8 cellular contexts compared by ENCODE assay signal in the genomic region with DNA sequence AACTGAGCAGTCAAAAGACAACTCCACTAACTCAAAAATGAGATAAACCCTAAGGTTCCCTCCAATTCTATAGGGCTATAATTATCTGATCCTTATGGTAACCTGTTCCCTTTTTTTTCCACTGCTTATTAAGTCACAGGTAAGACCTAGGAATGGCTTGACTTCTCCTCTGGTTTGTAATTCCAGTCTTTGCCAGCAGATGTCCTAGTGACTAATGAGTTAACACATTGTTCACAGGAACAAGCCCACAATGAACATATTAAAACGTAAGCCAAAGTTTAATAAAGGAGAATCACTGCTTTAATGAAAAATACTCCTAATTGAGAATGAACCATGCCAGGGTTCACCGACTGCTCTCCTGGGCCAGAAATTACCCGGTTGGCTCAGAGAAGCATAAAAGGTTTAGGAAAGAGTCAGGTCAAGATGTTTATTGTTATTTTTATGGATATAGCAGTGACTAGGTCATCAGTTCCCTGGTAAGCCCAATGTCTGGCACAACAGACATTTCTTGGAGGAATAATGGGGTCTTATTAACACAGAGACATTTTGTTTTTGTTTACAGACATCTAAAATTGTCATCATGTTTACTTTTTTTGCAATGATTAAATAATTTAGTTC.
DNase-seq lines count a peak whose midpoint lies in the region; ATAC-seq, FAIRE-seq and TF ChIP-seq lines count a peak whose summit lies in the region.

No MANE protein-coding gene starts in this region.

- H3K9me3 ChIP-seq in Karpas-422 (ENCODE audit: low read length) (no peaks in the 10 kb centered on the region), Peyer's patch (no peaks in the 10 kb centered on the region), kidney (ENCODE audit: control insufficient read depth in 1 of 2, low read length in 2 of 2) (no peaks in the 10 kb centered on the region), stomach (no peaks in the 10 kb centered on the region)

- no peak overlapping the region for H2AFZ ChIP-seq in Karpas-422 (ENCODE audit: low read length)

- H3K27me3 ChIP-seq in Karpas-422 (ENCODE audit: low read length) = no peaks in the 10 kb centered on the region
- H3K27me3 ChIP-seq in Peyer's patch = no peaks in the 10 kb centered on the region
- H3K27me3 ChIP-seq in stomach = no peaks in the 10 kb centered on the region

- TF ChIP-seq EP300 in stomach (IDR thresholded peaks at IDR 0.05) = no peak

- H3K9ac ChIP-seq in Karpas-422 (ENCODE audit: low read length) (no peak overlapping the region), kidney (ENCODE audit: low read length in 2 of 2) (no peak overlapping the region)

- H3K27ac ChIP-seq in Karpas-422 (ENCODE audit: low read length) = no peak overlapping the region
- H3K27ac ChIP-seq in Peyer's patch = no peak overlapping the region
- no peak overlapping the region for H3K27ac ChIP-seq in kidney (ENCODE audit: low read depth in 2 of 2, low read length in 2 of 2)
- H3K27ac ChIP-seq in stomach = no peak overlapping the region

- H3K27me3 Mint-ChIP-seq in brain = no peaks in the 10 kb centered on the region

- DNase-seq in activated CD4-positive, CD25-positive, alpha-beta regulatory T cell treated with anti-CD3 and anti-CD28 coated beads, Interleukin-2, amount 50 U/mL, for 72 hours = no peak
- DNase-seq in Karpas-422 (peak; percentile 89), Peyer's patch (peak in 2 of 3 donors; percentile 33 to 72), kidney (no peak), stomach (no peak)

- intact Hi-C loops in kidney (cut with DNase I) (no loop called here), stomach (cut with DNase I; ENCODE audit: low total_unique reads) (loop anchor here (5.0 kb wide), 1 partner anchor 298 kb away; no protein-coding TSS in a partner anchor)

- H3K4me1 Mint-ChIP-seq in brain = peaks cover 9% of the 10 kb centered on the region

- H3K36me3 ChIP-seq in Karpas-422 (ENCODE audit: insufficient read depth, low read length) (no peaks in the 10 kb centered on the region), Peyer's patch (no peaks in the 10 kb centered on the region), kidney (ENCODE audit: control insufficient read depth in 1 of 2, insufficient read depth in 2 of 2, low read length in 2 of 2) (no peaks in the 10 kb centered on the region), stomach (peaks cover 0 to 10% (median 0%) of the 10 kb centered on the region in 4 donors)

- peak overlapping the region in 3 of 5 experiments; percentile 20 to 80 (median 55) for H3K27ac Mint-ChIP-seq in brain

- H3K79me2 ChIP-seq in Karpas-422 (ENCODE audit: low read length) = no peaks in the 10 kb centered on the region

- ATAC-seq in activated CD4-positive, CD25-positive, alpha-beta regulatory T cell treated with anti-CD3 and anti-CD28 coated beads, Interleukin-2, amount 50 U/mL, for 24 hours = peak; percentile 36 to 38
- peak; percentile 92 for ATAC-seq in GM21529 (IDR thresholded peaks at IDR 0.05; ENCODE audit: unreplicated experiment)

- TF ChIP-seq POLR2A in Peyer's patch (IDR thresholded peaks at IDR 0.05) (no peak), stomach (IDR thresholded peaks at IDR 0.05) (no peak)

- peaks cover 32% of the 10 kb centered on the region for H3K36me3 Mint-ChIP-seq in brain

- H3K4me3 ChIP-seq in Karpas-422 (ENCODE audit: low read length) (no peak overlapping the region), Peyer's patch (no peak overlapping the region), kidney (ENCODE audit: low read length in 2 of 2) (no peak overlapping the region), stomach (no peak overlapping the region)

- H3K4me1 ChIP-seq in Karpas-422 (ENCODE audit: low read length) (0 out of 2 replicates have a peak, but pooled peaks cover 4% of the 10 kb centered on the region), Peyer's patch (no peaks in the 10 kb centered on the region), kidney (ENCODE audit: control insufficient read depth in 1 of 2, insufficient read depth in 1 of 2, low read depth in 1 of 2, low read length in 2 of 2) (no peaks in the 10 kb centered on the region), stomach (peaks cover 0 to 3% (median 0%) of the 10 kb centered on the region in 4 donors)

- H4K20me1 ChIP-seq in Karpas-422 (ENCODE audit: insufficient read depth, low read depth, low read length) = no peaks in the 10 kb centered on the region

- FAIRE-seq in kidney (lab: Jason Lieb, UNC) = peak; percentile 76

- H3K9me3 Mint-ChIP-seq in brain = no peaks in the 10 kb centered on the region

- H3K4me3 Mint-ChIP-seq in brain = no peak overlapping the region

- H3K9me2 ChIP-seq in Karpas-422 (replicated peaks; ENCODE audit: insufficient read depth, low read length) = no peaks in the 10 kb centered on the region

- WGBS in stomach, 5 donors = 10 to 20% (median 12%) methylated on average over 3 of the region's 3 CpGs

- no peak overlapping the region for H3K4me2 ChIP-seq in Karpas-422 (ENCODE audit: low read depth, low read length, poor library complexity, severe bottlenecking)

- peak; percentile 40 to 93 (median 84) for TF ChIP-seq CTCF in Peyer's patch (IDR thresholded peaks at IDR 0.05)
- peak; percentile 78 to 85 for TF ChIP-seq CTCF in brain (conservative IDR thresholded peaks at IDR 0.05)
- peak; percentile 67 for TF ChIP-seq CTCF in kidney (IDR thresholded peaks at IDR 0.05; ENCODE audit: borderline replicate concordance, extremely low read depth, insufficient read depth)
- peak in 5 of 7 experiments; percentile 44 to 74 (median 62) for TF ChIP-seq CTCF in stomach (IDR thresholded peaks at IDR 0.05)

Comparison
In these comparisons a context has a peak if more than half of its experiments do, and no peak if none do; other contexts are left out.
1. DNase-seq: peak in Karpas-422 (single experiment) and Peyer's patch (2 of 3); none in activated CD4-positive, CD25-positive, alpha-beta regulatory T cell treated with anti-CD3 and anti-CD28 coated beads, Interleukin-2, amount 50 U/mL, for 72 hours (single experiment), kidney (single experiment) and stomach (single experiment).
2. Peak in every context shown above with its lines, with median percentiles within 50 percentile points of each other: CTCF ChIP-seq.